In genomic region chr7:73717991-73718405, GRCh38 we compare ENCODE assay signal across 8 cellular contexts. TPM values are rescaled to one million over a fixed set of nuclear protein-coding genes. Genes with fewer than 3 reads are reported as not detected.
DNase-seq lines count a peak whose midpoint lies in the region; TF ChIP-seq lines count a peak whose summit lies in the region.

No MANE protein-coding gene starts in this region.

- TF ChIP-seq CTCF in chondrocyte (IDR thresholded peaks at IDR 0.05) (no peak), endothelial cell (IDR thresholded peaks at IDR 0.05; ENCODE audit: unreplicated experiment) (no peak)

- H3K4me3 Mint-ChIP-seq in chondrocyte (ENCODE audit: unreplicated experiment) (peak overlapping the region; percentile 76), endothelial cell (ENCODE audit: unreplicated experiment) (no peak overlapping the region)

- H3K27ac Mint-ChIP-seq in chondrocyte (ENCODE audit: unreplicated experiment) (peak overlapping the region; percentile 91), endothelial cell (ENCODE audit: unreplicated experiment) (no peak overlapping the region)

- H3K4me1 Mint-ChIP-seq in chondrocyte (ENCODE audit: low read depth) (peaks cover 57% of the 10 kb centered on the region), endothelial cell (ENCODE audit: unreplicated experiment) (peaks cover 5% of the 10 kb centered on the region)

- in situ Hi-C loops in ACHN (cut with HindIII; ENCODE audit: low pct_ligation_motif_present, low pct_unique_long_range_greater_than_20kb, low sequenced_read_pairs): no loop called here

- H3K36me3 Mint-ChIP-seq in chondrocyte (ENCODE audit: low read depth): peaks cover 3% of the 10 kb centered on the region
- H3K36me3 Mint-ChIP-seq in endothelial cell (ENCODE audit: low read depth, unreplicated experiment): no peaks in the 10 kb centered on the region

- DNase-seq in ACHN: peak; percentile 88
- DNase-seq in HS-5 (ENCODE audit: low read depth): peak; percentile 91
- peak; percentile 46 for DNase-seq in activated CD4-positive, CD25-positive, alpha-beta regulatory T cell treated with anti-CD3 and anti-CD28 coated beads, Interleukin-2, amount 50 U/mL, for 16 hours (ENCODE audit: low read depth, low spot score)
- no peak for DNase-seq in chondrocyte (ENCODE audit: low spot score)
- DNase-seq in pulmonary artery endothelial cell (ENCODE audit: low read depth, low spot score): peak; percentile 91
- no peak for DNase-seq in OCI-M2 (lab: John Stamatoyannopoulos, UW; ENCODE audit: unreplicated experiment)
- DNase-seq in endothelial cell (ENCODE audit: low spot score): no peak
- DNase-seq in putamen (ENCODE audit: low spot score): no peak

- H3K9me3 Mint-ChIP-seq in chondrocyte (ENCODE audit: low read depth): no peaks in the 10 kb centered on the region
- H3K9me3 Mint-ChIP-seq in endothelial cell (ENCODE audit: unreplicated experiment): no peaks in the 10 kb centered on the region

- H3K27me3 Mint-ChIP-seq in chondrocyte (ENCODE audit: low read depth) (no peaks in the 10 kb centered on the region), endothelial cell (ENCODE audit: unreplicated experiment) (peaks cover 10% of the 10 kb centered on the region)

RNA-seq across cellular contexts. Expression of gene STX1A, which starts 1.5 kb away (rescaled TPM):
- 19.1 to 33.5 TPM (median 20.9 TPM) in 3 replicates for total RNA-seq in chondrocyte
- 21.8 and 23.5 TPM in 2 replicates for total RNA-seq in pulmonary artery endothelial cell
- 13.2 TPM for total RNA-seq in endothelial cell (ENCODE audit: unreplicated experiment)

RNA-seq across cellular contexts. Expression of gene ABHD11, which starts 20.6 kb away (rescaled TPM):
- total RNA-seq in chondrocyte (11.2 to 15.3 TPM (median 15.0 TPM) in 3 replicates), pulmonary artery endothelial cell (10.4 and 11.9 TPM in 2 replicates), endothelial cell (ENCODE audit: unreplicated experiment) (16.4 TPM)

RNA-seq across cellular contexts. Expression of gene BUD23, which starts 34.6 kb away (rescaled TPM):
- total RNA-seq in chondrocyte: 39.2 to 43.4 TPM (median 42.6 TPM) in 3 replicates
- 52.1 and 70.5 TPM in 2 replicates for total RNA-seq in pulmonary artery endothelial cell
- total RNA-seq in endothelial cell (ENCODE audit: unreplicated experiment): 50.6 TPM

RNA-seq across cellular contexts. Expression of gene DNAJC30, which starts 34.7 kb away (rescaled TPM):
- total RNA-seq in chondrocyte: 9.5 to 15.2 TPM (median 10.2 TPM) in 3 replicates
- 1.9 and 2.7 TPM in 2 replicates for total RNA-seq in pulmonary artery endothelial cell
- 10.3 TPM for total RNA-seq in endothelial cell (ENCODE audit: unreplicated experiment)

RNA-seq across cellular contexts. Expression of gene VPS37D, which starts 50.4 kb away (rescaled TPM):
- total RNA-seq in chondrocyte: 4.9 to 6.6 TPM (median 6.2 TPM) in 3 replicates
- total RNA-seq in pulmonary artery endothelial cell: 2.5 and 4.3 TPM in 2 replicates
- 9.8 TPM for total RNA-seq in endothelial cell (ENCODE audit: unreplicated experiment)

Comparison
In these comparisons a context has a peak if more than half of its experiments do, and no peak if none do; other contexts are left out.
1. DNase-seq: peak in ACHN (single experiment), HS-5 (single experiment), activated CD4-positive, CD25-positive, alpha-beta regulatory T cell treated with anti-CD3 and anti-CD28 coated beads, Interleukin-2, amount 50 U/mL, for 16 hours (single experiment) and pulmonary artery endothelial cell (single experiment); none in chondrocyte (single experiment), OCI-M2 (single experiment), endothelial cell (single experiment) and putamen (single experiment).